In genomic region chr19:31350033-31350692, GRCh38 we compare ENCODE assay signal across 1 cellular context.
TF ChIP-seq lines count a peak whose summit lies in the region.

No MANE protein-coding gene starts in this region.

TF ChIP-seq in GM23338, 12 proteins besides CTCF, POLR2A, EP300 and RAD21 (continued from another document):
- no peak for TF ChIP-seq ZNF462 (CRISPR knock-in tag; IDR thresholded peaks at IDR 0.05)
